In genomic region chr7:79787623-79788022, GRCh38 we compare ENCODE assay signal across 17 cellular contexts.
A peak's percentile ranks its signal among the peaks of the same experiment; 100 is the strongest.
DNase-seq lines count a peak whose midpoint lies in the region; ATAC-seq and TF ChIP-seq lines count a peak whose summit lies in the region.
"Had no signal": no experiment of that assay in that cellular context is flagged by ENCODE, and none has a peak within 500 bp of the region (broad histone marks: within the 10 kb centered on the region; RNA-seq: fewer than 3 reads in every experiment).

No MANE protein-coding gene starts in this region.

- POLR2A ChIA-PET in MCF 10A (lab: Yijun Ruan, JAX) = no interaction called here

- H3K36me3 ChIP-seq in Loucy (ENCODE audit: insufficient read depth, low read length) = no peaks in the 10 kb centered on the region
- H3K36me3 ChIP-seq: BLaER1 treated with 17β-estradiol and CSF1 and Interleukin-3, amounts not matched to agents 10 nM and 100 nM had no signal

- H3K27me3 ChIP-seq in Loucy (ENCODE audit: insufficient read depth, low read length, poor library complexity, severe bottlenecking) = no peaks in the 10 kb centered on the region
- H3K27me3 ChIP-seq: BLaER1 treated with 17β-estradiol and CSF1 and Interleukin-3, amounts not matched to agents 10 nM and 100 nM had no signal

- H3K9me3 Mint-ChIP-seq in mesothelial cell of epicardium (peaks cover 18% of the 10 kb centered on the region), MCF 10A (ENCODE audit: unreplicated experiment) (no peaks in the 10 kb centered on the region)

- no peaks in the 10 kb centered on the region for H3K9me3 ChIP-seq in Loucy (ENCODE audit: insufficient read depth, low read depth, low read length)
- H3K9me3 ChIP-seq: BLaER1 treated with 17β-estradiol and CSF1 and Interleukin-3, amounts not matched to agents 10 nM and 100 nM had no signal

- no peaks in the 10 kb centered on the region for H3K79me2 ChIP-seq in Loucy (ENCODE audit: insufficient read depth, low read length)

- peaks cover 7% of the 10 kb centered on the region for H3K36me3 Mint-ChIP-seq in mesothelial cell of epicardium
- H3K36me3 Mint-ChIP-seq in MCF 10A (ENCODE audit: insufficient read depth, unreplicated experiment) = peaks cover 6% of the 10 kb centered on the region

- H3K4me1 Mint-ChIP-seq in mesothelial cell of epicardium = peaks cover 52% of the 10 kb centered on the region
- no peaks in the 10 kb centered on the region for H3K4me1 Mint-ChIP-seq in MCF 10A (ENCODE audit: insufficient read depth, unreplicated experiment)

- no peaks in the 10 kb centered on the region for H3K9me2 ChIP-seq in Loucy (replicated peaks; ENCODE audit: low read depth, low read length)

- H3K4me2 ChIP-seq in Loucy (ENCODE audit: low read depth, low read length, poor library complexity, severe bottlenecking) = no peak overlapping the region
- H3K4me2 ChIP-seq: BLaER1 treated with 17β-estradiol and CSF1 and Interleukin-3, amounts not matched to agents 10 nM and 100 nM had no signal

- intact Hi-C loops in MCF 10A (cut with micrococcal nuclease) = no loop called here

- TF ChIP-seq CTCF in Loucy (conservative IDR thresholded peaks at IDR 0.05; ENCODE audit: low read length) = no peak
- TF ChIP-seq CTCF in cardiac fibroblast (IDR thresholded peaks at IDR 0.05; ENCODE audit: low read depth, low read length) = no peak
- no peak for TF ChIP-seq CTCF in mesothelial cell of epicardium (IDR thresholded peaks at IDR 0.05; ENCODE audit: unreplicated experiment)
- TF ChIP-seq CTCF in MCF 10A (IDR thresholded peaks at IDR 0.05; ENCODE audit: unreplicated experiment) = no peak

- no peak overlapping the region for H3K9ac ChIP-seq in Loucy (ENCODE audit: low read depth, low read length, poor library complexity, severe bottlenecking)
- H3K9ac ChIP-seq: BLaER1 treated with 17β-estradiol and CSF1 and Interleukin-3, amounts not matched to agents 10 nM and 100 nM had no signal

- no peak overlapping the region for H3K4me3 ChIP-seq in Loucy (ENCODE audit: low read length, poor library complexity, severe bottlenecking)
- no peak overlapping the region for H3K4me3 ChIP-seq in cardiac fibroblast (replicated peaks in 1 of 2; ENCODE audit: low read depth in 2 of 2, low read length in 2 of 2)
- H3K4me3 ChIP-seq: BLaER1 treated with 17β-estradiol and CSF1 and Interleukin-3, amounts not matched to agents 10 nM and 100 nM had no signal

- no TSS peak for BruUV-seq in MCF 10A (replicated peaks; lab: Mats Ljungman, UMichigan)

- H3K27me3 Mint-ChIP-seq in mesothelial cell of epicardium (ENCODE audit: low read depth) = no peaks in the 10 kb centered on the region
- H3K27me3 Mint-ChIP-seq in MCF 10A (ENCODE audit: insufficient read depth, unreplicated experiment) = peaks cover 100% of the 10 kb centered on the region

- 0 out of 2 replicates have a peak overlapping the region, but pooled peaks have one; percentile 20 for H2AFZ ChIP-seq in Loucy (ENCODE audit: low read length)

- no peaks in the 10 kb centered on the region for H3K4me1 ChIP-seq in Loucy (ENCODE audit: insufficient read depth, low read length, poor library complexity, severe bottlenecking)
- H3K4me1 ChIP-seq: BLaER1 treated with 17β-estradiol and CSF1 and Interleukin-3, amounts not matched to agents 10 nM and 100 nM had no signal

- no peak for ATAC-seq in HG03135 (IDR thresholded peaks at IDR 0.05; ENCODE audit: unreplicated experiment)
- ATAC-seq: HepG2 had no signal

- H3K4me3 Mint-ChIP-seq in mesothelial cell of epicardium (no peak overlapping the region), MCF 10A (ENCODE audit: unreplicated experiment) (no peak overlapping the region)
- H3K4me3 Mint-ChIP-seq: HFFc6 had no signal

- CTCF ChIA-PET in MCF 10A (lab: Yijun Ruan, JAX) = interaction anchor here (0.7 to 1.5 kb wide), 2 partner anchors 11 to 501 kb away, joined by 3 to 6 read pairs; no protein-coding TSS in a partner anchor

- DNase-seq in cardiac fibroblast (ENCODE audit: low read depth in 2 of 2) = peak; percentile 20 to 56
- no peak for DNase-seq in mesothelial cell of epicardium (ENCODE audit: low spot score in 2 of 2, unreplicated experiment in 2 of 2)
- DNase-seq in 8988T = no peak
- DNase-seq in MCF 10A (ENCODE audit: unreplicated experiment) = no peak
- no peak for DNase-seq in NCI-H345 (lab: John Stamatoyannopoulos, UW)
- DNase-seq: DND-41, GDM1, HFFc6, MV-4-11, NCI-H1417, NCI-H187 treated with DMSO at 0.1 percent for 48 hours, NCI-H526 treated with DMSO at 0.1 percent for 48 hours, SHP77 treated with DMSO at 0.1 percent for 48 hours had no signal

- H3F3A ChIP-seq in Loucy (ENCODE audit: low read depth) = no peaks in the 10 kb centered on the region

- peak overlapping the region; percentile 67 for H3K27ac Mint-ChIP-seq in mesothelial cell of epicardium
- H3K27ac Mint-ChIP-seq in MCF 10A (ENCODE audit: low read depth, unreplicated experiment) = no peak overlapping the region
- H3K27ac Mint-ChIP-seq: HFFc6 had no signal

- H4K20me1 ChIP-seq in Loucy (ENCODE audit: insufficient read depth, low read length, poor library complexity, severe bottlenecking) = no peaks in the 10 kb centered on the region
- H4K20me1 ChIP-seq: BLaER1 treated with 17β-estradiol and CSF1 and Interleukin-3, amounts not matched to agents 10 nM and 100 nM had no signal

Comparison
In these comparisons a context has a peak if more than half of its experiments do, and no peak if none do; other contexts are left out.
1. DNase-seq: peak in cardiac fibroblast (2 of 2); none in mesothelial cell of epicardium (0 of 2), 8988T (single experiment), MCF 10A (single experiment) and NCI-H345 (single experiment).